ENCODE assay signal across 14 cellular contexts in the genomic region with DNA sequence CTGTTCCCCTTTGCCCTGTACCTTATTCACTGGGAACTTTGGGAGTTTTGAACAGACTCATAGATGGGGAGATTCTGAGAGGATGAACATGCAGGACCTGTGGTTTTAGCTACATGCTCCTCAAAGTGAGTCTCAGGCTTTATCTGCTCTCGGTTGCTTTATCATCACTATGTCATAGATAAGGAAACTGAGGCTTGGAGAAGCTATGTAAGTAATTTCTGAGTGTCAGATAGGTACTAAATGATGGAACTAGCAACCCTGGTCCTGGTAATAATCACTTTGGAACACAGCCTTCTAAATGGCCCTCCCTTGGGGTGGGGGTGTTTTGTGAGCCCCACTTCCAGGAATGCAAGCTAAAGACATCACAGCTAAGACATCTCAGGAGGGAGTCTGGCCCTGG.
"Had no signal": no experiment of that assay in that cellular context is flagged by ENCODE, and none has a peak within 500 bp of the region (broad histone marks: within the 10 kb centered on the region; RNA-seq: fewer than 3 reads in every experiment).

No MANE protein-coding gene starts in this region.

- H3K4me3 Mint-ChIP-seq: effector memory CD8-positive, alpha-beta T cell; endodermal cell had no signal

- H3K27me3 ChIP-seq: esophagus squamous epithelium, foreskin keratinocyte, gastroesophageal sphincter, heart left ventricle, hepatocyte, left lung had no signal

- H3K4me1 ChIP-seq: esophagus squamous epithelium, foreskin keratinocyte, gastroesophageal sphincter, heart left ventricle, left lung, lower lobe of right lung had no signal

- H3K9me3 Mint-ChIP-seq: effector memory CD8-positive, alpha-beta T cell; endodermal cell had no signal

- H3K9me3 ChIP-seq: esophagus squamous epithelium, gastroesophageal sphincter, heart left ventricle, left lung, lower lobe of right lung had no signal

- H3K27ac Mint-ChIP-seq: effector memory CD8-positive, alpha-beta T cell; endodermal cell had no signal

- H3K4me3 ChIP-seq: coronary artery, esophagus squamous epithelium, gastroesophageal sphincter, heart left ventricle, hepatocyte, left lung, lower lobe of right lung had no signal

- H3K27ac ChIP-seq: coronary artery, epithelial cell of prostate, esophagus squamous epithelium, foreskin keratinocyte, gastroesophageal sphincter, heart left ventricle, hepatocyte, left lung, lower lobe of right lung had no signal

- H3K4me2 ChIP-seq: hepatocyte had no signal

- H3K36me3 ChIP-seq: esophagus squamous epithelium, gastroesophageal sphincter, heart left ventricle, left lung, lower lobe of right lung had no signal

- H3K79me2 ChIP-seq: hepatocyte had no signal

- H2AFZ ChIP-seq: hepatocyte had no signal

- DNase-seq: effector CD8-positive, alpha-beta T cell; esophagus squamous epithelium; left lung; left ventricle myocardium superior; lower lobe of right lung; midbrain had no signal
